1 cellular context compared by ENCODE assay signal in genomic region chr17:3635474-3636153, GRCh38.
TF ChIP-seq lines count a peak whose summit lies in the region.

No MANE protein-coding gene starts in this region.

TF ChIP-seq in endothelial cell of umbilical vein, 7 proteins besides CTCF, POLR2A, EP300 and RAD21:
- TF ChIP-seq EZH2 (IDR thresholded peaks at IDR 0.05; ENCODE audit: borderline replicate concordance, low read depth, low read length, severe bottlenecking) (no peak), GATA2 (IDR thresholded peaks at IDR 0.05; ENCODE audit: insufficient read depth, insufficient read length, low read depth, low read length) (no peak), POLR2AphosphoS5 (IDR thresholded peaks at IDR 0.05; ENCODE audit: insufficient read depth, low read depth, low read length) (no peak), MAX (IDR thresholded peaks at IDR 0.05; ENCODE audit: insufficient read depth, insufficient read length) (no peak), MYC (IDR thresholded peaks at IDR 0.05; ENCODE audit: low read depth, low read length) (no peak), JUN (IDR thresholded peaks at IDR 0.05; ENCODE audit: borderline replicate concordance, insufficient read depth, insufficient read length, low read depth) (no peak), FOS (IDR thresholded peaks at IDR 0.05; ENCODE audit: borderline replicate concordance, insufficient read depth, low read length) (no peak)
